Comparison of ENCODE assay signal across 1 cellular context in genomic region chr1:176149939-176150807, GRCh38.
TF ChIP-seq lines count a peak whose summit lies in the region.

No MANE protein-coding gene starts in this region.

TF ChIP-seq in HepG2, 621 proteins besides CTCF, POLR2A, EP300 and RAD21 (continued from another document and continues in another):
- peak; percentile 84; the same call in 1 of the 2 replicates for TF ChIP-seq NCOR1 (IDR thresholded peaks at IDR 0.05; ENCODE audit: borderline replicate concordance, low read length)
- TF ChIP-seq HMG20A (CRISPR knock-in tag; IDR thresholded peaks at IDR 0.05; ENCODE audit: borderline replicate concordance), result peak; percentile 73; the same call in 1 of the 2 replicates
- TF ChIP-seq IRF2 (CRISPR knock-in tag; IDR thresholded peaks at IDR 0.05), result peak; percentile 69; the same call in 1 of the 2 replicates
- TF ChIP-seq SAFB2 (CRISPR knock-in tag; IDR thresholded peaks at IDR 0.05; ENCODE audit: borderline replicate concordance, low read depth), result no peak
- TF ChIP-seq SSRP1 (CRISPR knock-in tag; IDR thresholded peaks at IDR 0.05), result 0 out of 2 replicates have a peak, but pooled peaks have one; percentile 75
- no peak for TF ChIP-seq HMGXB3 (CRISPR knock-in tag; IDR thresholded peaks at IDR 0.05; ENCODE audit: borderline replicate concordance)
- TF ChIP-seq NCOA2 (CRISPR knock-in tag; IDR thresholded peaks at IDR 0.05), result peak; percentile 79
- TF ChIP-seq GMEB1 (CRISPR knock-in tag; IDR thresholded peaks at IDR 0.05; ENCODE audit: borderline replicate concordance), result no peak
- TF ChIP-seq ARNTL (CRISPR knock-in tag; IDR thresholded peaks at IDR 0.05), result peak; percentile 63; the same call in 1 of the 2 replicates
- TF ChIP-seq TBX2 (CRISPR knock-in tag; IDR thresholded peaks at IDR 0.05; ENCODE audit: borderline replicate concordance), result peak; percentile 25; the same call in 1 of the 2 replicates
- no peak for TF ChIP-seq GRHL1 (CRISPR knock-in tag; conservative IDR thresholded peaks at IDR 0.05)
- 0 out of 2 replicates have a peak, but pooled peaks have one; percentile 18 for TF ChIP-seq ZNF792 (CRISPR knock-in tag; IDR thresholded peaks at IDR 0.05)
- peak; percentile 67; the same call in 1 of the 2 replicates for TF ChIP-seq ZHX2 (IDR thresholded peaks at IDR 0.05; ENCODE audit: low read depth)
- no peak for TF ChIP-seq ZHX2 (CRISPR knock-in tag; IDR thresholded peaks at IDR 0.05; ENCODE audit: borderline replicate concordance)
- TF ChIP-seq THAP11 (CRISPR knock-in tag; IDR thresholded peaks at IDR 0.05), result peak; percentile 55
- peak; percentile 54; the same call in 1 of the 2 replicates for TF ChIP-seq HOXA3 (CRISPR knock-in tag; IDR thresholded peaks at IDR 0.05)
- peak; percentile 99 for TF ChIP-seq HOMEZ (CRISPR knock-in tag; IDR thresholded peaks at IDR 0.05; ENCODE audit: low read depth)
- TF ChIP-seq NR3C1 (CRISPR knock-in tag; IDR thresholded peaks at IDR 0.05), result no peak
- TF ChIP-seq ZNF317 (CRISPR knock-in tag; IDR thresholded peaks at IDR 0.05), result peak; percentile 43; the same call in 1 of the 2 replicates
- peak; percentile 94 for TF ChIP-seq HNF1A (IDR thresholded peaks at IDR 0.05; ENCODE audit: low read depth)
- TF ChIP-seq HNF1A (CRISPR knock-in tag; IDR thresholded peaks at IDR 0.05; ENCODE audit: borderline replicate concordance), result peak; percentile 95
- no peak for TF ChIP-seq LCORL (IDR thresholded peaks at IDR 0.05)
- TF ChIP-seq LCORL (CRISPR knock-in tag; IDR thresholded peaks at IDR 0.05), result no peak
- TF ChIP-seq GATA4 (IDR thresholded peaks at IDR 0.05; ENCODE audit: borderline replicate concordance, low read depth), result peak; percentile 85; the same call in 1 of the 2 replicates
- no peak for TF ChIP-seq PAF1 (CRISPR knock-in tag; IDR thresholded peaks at IDR 0.05)
- TF ChIP-seq MEF2D (CRISPR knock-in tag; IDR thresholded peaks at IDR 0.05), result 0 out of 2 replicates have a peak, but pooled peaks have one; percentile 56
- peak; percentile 79 for TF ChIP-seq GATAD2A (CRISPR knock-in tag; IDR thresholded peaks at IDR 0.05)
- no peak for TF ChIP-seq PCBP1 (IDR thresholded peaks at IDR 0.05; ENCODE audit: borderline replicate concordance, low read depth, low read length)
- peak; percentile 95 for TF ChIP-seq KDM6A (CRISPR knock-in tag; IDR thresholded peaks at IDR 0.05; ENCODE audit: low read depth)
- no peak for TF ChIP-seq PBX2 (CRISPR knock-in tag; IDR thresholded peaks at IDR 0.05)
- TF ChIP-seq RXRB (CRISPR knock-in tag; IDR thresholded peaks at IDR 0.05; ENCODE audit: borderline replicate concordance), result peak; percentile 70
- peak; percentile 92 for TF ChIP-seq ASH2L (IDR thresholded peaks at IDR 0.05; ENCODE audit: insufficient read length, low read depth, low read length)
- TF ChIP-seq FOXK1 (CRISPR knock-in tag; IDR thresholded peaks at IDR 0.05; ENCODE audit: borderline replicate concordance, low read depth), result 0 out of 2 replicates have a peak, but pooled peaks have one; percentile 34
- no peak for TF ChIP-seq SOX6 (IDR thresholded peaks at IDR 0.05)
- peak; percentile 100 for TF ChIP-seq SOX6 (CRISPR knock-in tag; IDR thresholded peaks at IDR 0.05)
- no peak for TF ChIP-seq SNAPC5 (CRISPR knock-in tag; IDR thresholded peaks at IDR 0.05; ENCODE audit: borderline replicate concordance)
